Comparison of ENCODE assay signal across 10 cellular contexts in the genomic region with DNA sequence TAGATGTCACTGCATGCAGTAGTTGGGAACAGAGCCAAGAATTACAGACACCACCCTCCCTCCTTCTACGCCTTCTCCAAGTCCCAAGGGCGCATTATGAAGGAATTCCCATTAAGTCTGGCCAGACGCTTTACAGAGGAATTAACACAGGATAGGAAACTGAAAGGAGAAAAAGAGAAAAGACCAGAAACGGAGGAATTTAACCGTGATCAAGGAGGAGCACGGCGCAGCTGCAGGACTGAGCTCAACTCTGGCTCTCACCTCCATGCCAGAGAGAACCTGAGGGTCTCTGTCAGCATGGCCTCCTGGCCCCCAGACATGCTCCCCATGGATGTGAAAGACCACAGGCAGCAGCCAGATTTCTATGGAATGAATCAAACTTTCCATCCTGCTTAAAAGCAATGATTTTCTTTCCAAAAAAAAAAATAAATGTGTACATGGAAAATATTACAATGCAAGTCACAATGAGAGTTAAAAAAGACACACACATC.
DNase-seq lines count a peak whose midpoint lies in the region; ATAC-seq, FAIRE-seq and TF ChIP-seq lines count a peak whose summit lies in the region.
"Had no signal": no experiment of that assay in that cellular context is flagged by ENCODE, and none has a peak within 500 bp of the region (broad histone marks: within the 10 kb centered on the region; RNA-seq: fewer than 3 reads in every experiment).

No MANE protein-coding gene starts in this region.

- H3K4me3 ChIP-seq in AG10803 (ENCODE audit: low read length), result peak overlapping the region; percentile 65
- H3K4me3 ChIP-seq in coronary artery, result peak overlapping the region; percentile 67
- H3K4me3 ChIP-seq in muscle layer of duodenum (ENCODE audit: low read depth in 1 of 2, low read length in 2 of 2), result peak overlapping the region; percentile 37 to 59

- no peaks in the 10 kb centered on the region for H3K27me3 ChIP-seq in muscle layer of duodenum (ENCODE audit: low read depth, low read length)
- H3K27me3 ChIP-seq: gastrocnemius medialis had no signal

- H3K9me3 ChIP-seq in muscle layer of duodenum (ENCODE audit: control insufficient read depth in 1 of 2, low read length in 2 of 2), result no peaks in the 10 kb centered on the region
- H3K9me3 ChIP-seq: gastrocnemius medialis had no signal

- H3K36me3 ChIP-seq in muscle layer of duodenum (ENCODE audit: control insufficient read depth in 1 of 2, insufficient read depth in 2 of 2, low read length in 2 of 2), result peaks cover 0 to 6% of the 10 kb centered on the region in 2 donors
- H3K36me3 ChIP-seq: gastrocnemius medialis had no signal

- H3K27ac ChIP-seq in coronary artery (peak overlapping the region; percentile 92 to 97), muscle layer of duodenum (ENCODE audit: low read length) (peak overlapping the region; percentile 93)

- no peak for ATAC-seq in GM21737 (IDR thresholded peaks at IDR 0.05; ENCODE audit: unreplicated experiment)
- no peak for ATAC-seq in GM21381 (IDR thresholded peaks at IDR 0.05; ENCODE audit: unreplicated experiment)
- ATAC-seq in HG03097 (IDR thresholded peaks at IDR 0.05; ENCODE audit: low FRiP score, unreplicated experiment), result no peak
- ATAC-seq: HCT116 had no signal

- FAIRE-seq in H54 (lab: Jason Lieb, UNC), result no peak

- TF ChIP-seq CTCF in AG10803 (conservative IDR thresholded peaks at IDR 0.05; ENCODE audit: low read length) (no peak), coronary artery (IDR thresholded peaks at IDR 0.05) (no peak)

- peak; percentile 94 for DNase-seq in AG10803 (ENCODE audit: low read depth)
- DNase-seq in LoVo (ENCODE audit: low spot score), result peak; percentile 5
- DNase-seq in coronary artery (ENCODE audit: low spot score), result peak; percentile 74
- no peak for DNase-seq in H54 (ENCODE audit: insufficient read length, low spot score)
- DNase-seq: gastrocnemius medialis had no signal

- no peak for TF ChIP-seq POLR2A in H54 (IDR thresholded peaks at IDR 0.05; ENCODE audit: low read depth, low read length)

- H3K4me1 ChIP-seq in muscle layer of duodenum (ENCODE audit: control insufficient read depth in 1 of 2, insufficient read depth in 2 of 2, low read length in 2 of 2), result peaks cover 17 to 21% of the 10 kb centered on the region in 2 donors
